ENCODE assay signal across 1 cellular context in genomic region chr20:36352843-36353553, GRCh38.
TF ChIP-seq lines count a peak whose summit lies in the region.

No MANE protein-coding gene starts in this region.

TF ChIP-seq in HepG2, 621 proteins besides CTCF, POLR2A, EP300 and RAD21 (continued from another document):
- no peak for TF ChIP-seq MLXIP (CRISPR knock-in tag; IDR thresholded peaks at IDR 0.05; ENCODE audit: borderline replicate concordance)
- no peak for TF ChIP-seq NCOA5 (CRISPR knock-in tag; IDR thresholded peaks at IDR 0.05)
- no peak for TF ChIP-seq ZNF280D (CRISPR knock-in tag; IDR thresholded peaks at IDR 0.05)
- peak; percentile 74; the same call in 1 of the 2 replicates for TF ChIP-seq FOSL1 (CRISPR knock-in tag; IDR thresholded peaks at IDR 0.05; ENCODE audit: borderline replicate concordance)
- no peak for TF ChIP-seq ZHX1 (CRISPR knock-in tag; IDR thresholded peaks at IDR 0.05; ENCODE audit: low read depth)
- TF ChIP-seq ZMYM3 (CRISPR knock-in tag; IDR thresholded peaks at IDR 0.05) = peak; percentile 22; the same call in 1 of the 2 replicates
- TF ChIP-seq FOSL2 (CRISPR knock-in tag; IDR thresholded peaks at IDR 0.05) = peak; percentile 96
- TF ChIP-seq GLMP (CRISPR knock-in tag; IDR thresholded peaks at IDR 0.05; ENCODE audit: borderline replicate concordance) = no peak
- peak; percentile 72; the same call in 1 of the 2 replicates for TF ChIP-seq JUNB (CRISPR knock-in tag; IDR thresholded peaks at IDR 0.05; ENCODE audit: borderline replicate concordance)
- TF ChIP-seq TEAD3 (CRISPR knock-in tag; optimal IDR thresholded peaks at IDR 0.05; ENCODE audit: borderline replicate concordance) = peak; percentile 87
- peak; percentile 90 for TF ChIP-seq JUND (CRISPR knock-in tag; IDR thresholded peaks at IDR 0.05)
- no peak for TF ChIP-seq ZNF121 (CRISPR knock-in tag; IDR thresholded peaks at IDR 0.05)
- no peak for TF ChIP-seq ZNF546 (CRISPR knock-in tag; conservative IDR thresholded peaks at IDR 0.05)
- peak; percentile 17; the same call in 1 of the 2 replicates for TF ChIP-seq ETV5 (CRISPR knock-in tag; IDR thresholded peaks at IDR 0.05; ENCODE audit: borderline replicate concordance)
- TF ChIP-seq ETV6 (CRISPR knock-in tag; conservative IDR thresholded peaks at IDR 0.05) = no peak
- 0 out of 2 replicates have a peak, but pooled peaks have one; percentile 61 for TF ChIP-seq MIER2 (CRISPR knock-in tag; IDR thresholded peaks at IDR 0.05)
- no peak for TF ChIP-seq MYC (CRISPR knock-in tag; IDR thresholded peaks at IDR 0.05; ENCODE audit: borderline replicate concordance)
- TF ChIP-seq RXRA (CRISPR knock-in tag; IDR thresholded peaks at IDR 0.05) = 0 out of 2 replicates have a peak, but pooled peaks have one; percentile 18
- TF ChIP-seq MAFK (conservative IDR thresholded peaks at IDR 0.05 in 1 of 2, IDR thresholded peaks at IDR 0.05 in 1 of 2; ENCODE audit: low read length in 2 of 2) = peak; percentile 98
- no peak for TF ChIP-seq ZSCAN25 (CRISPR knock-in tag; IDR thresholded peaks at IDR 0.05)
- TF ChIP-seq ZNF652 (CRISPR knock-in tag; IDR thresholded peaks at IDR 0.05; ENCODE audit: borderline replicate concordance, low read depth) = no peak
- TF ChIP-seq HNRNPLL (IDR thresholded peaks at IDR 0.05; ENCODE audit: low read depth, low read length, poor library complexity, severe bottlenecking) = peak; percentile 22
- peak; percentile 50; the same call in 1 of the 2 replicates for TF ChIP-seq HNF4A (CRISPR knock-in tag; IDR thresholded peaks at IDR 0.05)
- peak; percentile 95 for TF ChIP-seq MAFF (IDR thresholded peaks at IDR 0.05; ENCODE audit: low read depth, low read length)
- 0 out of 2 replicates have a peak, but pooled peaks have one; percentile 0 for TF ChIP-seq ZNF687 (CRISPR knock-in tag; IDR thresholded peaks at IDR 0.05)
- no peak for TF ChIP-seq E2F2 (CRISPR knock-in tag; IDR thresholded peaks at IDR 0.05; ENCODE audit: borderline replicate concordance)
- peak; percentile 18; the same call in 1 of the 2 replicates for TF ChIP-seq RFX5 (IDR thresholded peaks at IDR 0.05; ENCODE audit: low read depth, low read length)
- TF ChIP-seq MAFG (CRISPR knock-in tag; IDR thresholded peaks at IDR 0.05) = peak; percentile 83
- no peak for TF ChIP-seq U2AF2 (IDR thresholded peaks at IDR 0.05; ENCODE audit: low read depth, low read length)
- TF ChIP-seq XRCC5 (optimal IDR thresholded peaks at IDR 0.05; ENCODE audit: low read length) = peak; percentile 53
- peak; percentile 72; the same call in 1 of the 2 replicates for TF ChIP-seq ATF3 (CRISPR knock-in tag; IDR thresholded peaks at IDR 0.05)
- TF ChIP-seq ZBTB25 (CRISPR knock-in tag; IDR thresholded peaks at IDR 0.05) = no peak
- 0 out of 2 replicates have a peak, but pooled peaks have one; percentile 4 for TF ChIP-seq ZBTB33 (CRISPR knock-in tag; IDR thresholded peaks at IDR 0.05)
- TF ChIP-seq ZNF768 (CRISPR knock-in tag; IDR thresholded peaks at IDR 0.05) = peak; percentile 97
